7 cellular contexts compared by ENCODE assay signal in genomic region chr4:54228563-54229501, GRCh38. TPM values are rescaled to one million over a fixed set of nuclear protein-coding genes. Genes with fewer than 3 reads are reported as not detected.
DNase-seq lines count a peak whose midpoint lies in the region; ATAC-seq, FAIRE-seq and TF ChIP-seq lines count a peak whose summit lies in the region.

PDGFRA (plus strand) TSS chr4:54229293; CDS start chr4:54258769, 29,476 bp downstream.

- DNase-seq in GM12878 (ENCODE audit: low read depth, low spot score): no peak
- DNase-seq in islet precursor cell: peak; percentile 43
- DNase-seq in stimulated activated naive CD8-positive, alpha-beta T cell treated with anti-CD3 and anti-CD28 coated beads, Interleukin-15, amount 100 ng/mL, for 72 hours: no peak
- DNase-seq in HTR-8/SVneo (ENCODE audit: insufficient read length, low spot score): no peak
- no peak for DNase-seq in NCI-H2029 (lab: John Stamatoyannopoulos, UW)
- DNase-seq in stimulated activated naive CD4-positive, alpha-beta T cell treated with Interleukin-2 at 50 U/mL for 16 hours (lab: John Stamatoyannopoulos, UW): no peak

- no peaks in the 10 kb centered on the region for H3K9me3 Mint-ChIP-seq in stimulated activated naive CD8-positive, alpha-beta T cell treated with anti-CD3 and anti-CD28 coated beads, Interleukin-15, amount 100 ng/mL, for 72 hours

- SMC1A ChIA-PET in GM12878 (lab: Charles Lee; ENCODE audit: uncharacterized antibody, unreplicated experiment): interaction anchor here (0.9 to 1.0 kb wide), 2 partner anchors 13 to 869 kb away, joined by 3 to 4 read pairs; no protein-coding TSS in a partner anchor

- H3K4me3 Mint-ChIP-seq in stimulated activated naive CD8-positive, alpha-beta T cell treated with anti-CD3 and anti-CD28 coated beads, Interleukin-15, amount 100 ng/mL, for 72 hours: peak within 1 kb of the TSS; percentile 81 to 87

- H3K9me3 ChIP-seq in HUES64 (ENCODE audit: insufficient read depth, low read depth, low read length) (no peaks in the 10 kb centered on the region), GM12878 (replicated peaks; ENCODE audit: control insufficient read depth, insufficient read depth, low read length) (no peaks in the 10 kb centered on the region; the same call in 2 of the 3 replicates)

- H3K4me1 ChIP-seq in HUES64 (ENCODE audit: insufficient read depth, low read length): peaks cover 28% of the 10 kb centered on the region
- peaks cover 7% of the 10 kb centered on the region; the same call in 1 of the 2 replicates for H3K4me1 ChIP-seq in GM12878 (ENCODE audit: control insufficient read depth, insufficient read depth, low read length)

- no peak for ATAC-seq in GM12878
- ATAC-seq in stimulated activated naive CD8-positive, alpha-beta T cell treated with anti-CD3 and anti-CD28 coated beads, Interleukin-15, amount 100 ng/mL, for 72 hours: no peak

- CTCF ChIA-PET in GM12878 (lab: Yijun Ruan, JAX): interaction anchor here (0.6 to 1.4 kb wide), 4 partner anchors 10 to 517 kb away, joined by 4 to 7 read pairs (median 5); no protein-coding TSS in a partner anchor

- no peak within 1 kb of the TSS for H2AFZ ChIP-seq in GM12878 (ENCODE audit: control insufficient read depth, low read depth, low read length)

- H3K27ac ChIP-seq in HUES64 (ENCODE audit: low read depth, low read length): no peak within 1 kb of the TSS
- no peak within 1 kb of the TSS for H3K27ac ChIP-seq in GM12878 (ENCODE audit: control insufficient read depth, insufficient read depth)

- FAIRE-seq in GM12878 (lab: Jason Lieb, UNC) (no peak), HTR-8/SVneo (lab: Jason Lieb, UNC) (no peak)

- no TSS peak for BruUV-seq in GM12878 (replicated peaks; lab: Mats Ljungman, UMichigan)

- whole genome bisulfite sequencing in HUES64: under 1% methylated on average over 18 of the region's 22 CpGs
- 18% methylated on average over 20 of the region's 22 CpGs for WGBS in GM12878 (ENCODE audit: insufficient coverage, insufficient replicate concordance, low lambda C conversion rate, missing lambda C conversion rate)

- peak within 1 kb of the TSS; percentile 77 for H3K4me2 ChIP-seq in GM12878 (ENCODE audit: control insufficient read depth, insufficient read depth)

- H3K4me3 ChIP-seq in HUES64 (ENCODE audit: low read length): peak within 1 kb of the TSS; percentile 78
- H3K4me3 ChIP-seq in GM12878: peak within 1 kb of the TSS; percentile 54; the same call in 1 of the 2 replicates

- H3K79me2 ChIP-seq in GM12878 (ENCODE audit: control insufficient read depth, insufficient read depth, low read length): no peaks in the 10 kb centered on the region

- intact Hi-C loops in GM12878 (cut with micrococcal nuclease; ENCODE audit: unreplicated experiment): loop anchor here (2.0 to 5.0 kb wide), 2 partner anchors 522 to 1032 kb away; no protein-coding TSS in a partner anchor

- no peak for TF ChIP-seq EP300 in GM12878 (IDR thresholded peaks at IDR 0.05; ENCODE audit: borderline replicate concordance in 1 of 2, control insufficient read depth in 1 of 2, low read depth in 2 of 2, low read length in 2 of 2)

- no peak for TF ChIP-seq POLR2A in GM12878 (IDR thresholded peaks at IDR 0.05; ENCODE audit: low read depth, low read length)

- POLR2A ChIA-PET in GM12878 (lab: Charles Lee): interaction anchor here (0.8 kb wide), 1 partner anchor 574 kb away, joined by 4 read pairs; no protein-coding TSS in a partner anchor

- H3K36me3 ChIP-seq in HUES64 (ENCODE audit: insufficient read depth, low read length) (no peaks in the 10 kb centered on the region), GM12878 (ENCODE audit: control insufficient read depth in 2 of 2, insufficient read depth in 2 of 2, low read length in 1 of 2) (no peaks in the 10 kb centered on the region)

- H3K27ac Mint-ChIP-seq in stimulated activated naive CD8-positive, alpha-beta T cell treated with anti-CD3 and anti-CD28 coated beads, Interleukin-15, amount 100 ng/mL, for 72 hours: peak within 1 kb of the TSS in 1 of 2 donors; percentile 38

- H3K4me1 Mint-ChIP-seq in stimulated activated naive CD8-positive, alpha-beta T cell treated with anti-CD3 and anti-CD28 coated beads, Interleukin-15, amount 100 ng/mL, for 72 hours: peaks cover 80% of the 10 kb centered on the region

- no peak for TF ChIP-seq RAD21 in GM12878 (IDR thresholded peaks at IDR 0.05; ENCODE audit: insufficient read depth, low read depth, low read length)

- H3K27me3 Mint-ChIP-seq in stimulated activated naive CD8-positive, alpha-beta T cell treated with anti-CD3 and anti-CD28 coated beads, Interleukin-15, amount 100 ng/mL, for 72 hours: peaks cover 100% of the 10 kb centered on the region

- no peak within 1 kb of the TSS for H3K9ac ChIP-seq in HUES64 (ENCODE audit: low read depth, low read length)
- no peak within 1 kb of the TSS for H3K9ac ChIP-seq in GM12878 (ENCODE audit: control insufficient read depth, insufficient read depth, low read length)

- in situ Hi-C loops in GM12878 (cut with MboI): loop anchor here (5.0 to 10.0 kb wide), 5 partner anchors 302 to 1852 kb away; no protein-coding TSS in a partner anchor

- H4K20me1 ChIP-seq in GM12878 (ENCODE audit: control insufficient read depth, insufficient read depth): no peaks in the 10 kb centered on the region

- no peak for TF ChIP-seq CTCF in GM12878 (IDR thresholded peaks at IDR 0.05 in 2 of 3, conservative IDR thresholded peaks at IDR 0.05 in 1 of 3; ENCODE audit: control insufficient read depth in 2 of 3, extremely low read depth in 1 of 3, insufficient read depth in 1 of 3, low read depth in 3 of 3, low read length in 3 of 3)

- RAD21 ChIA-PET in GM12878 (lab: Charles Lee; ENCODE audit: unreplicated experiment): interaction anchor here (1.0 kb wide), 1 partner anchor 522 kb away, joined by 4 read pairs; no protein-coding TSS in a partner anchor

- peaks cover 97% of the 10 kb centered on the region for H3K27me3 ChIP-seq in HUES64 (ENCODE audit: insufficient read depth, low read length)
- H3K27me3 ChIP-seq in GM12878 (replicated peaks in 1 of 2; ENCODE audit: control insufficient read depth in 2 of 2, insufficient read depth in 2 of 2, low read length in 1 of 2): peaks cover 31 to 32% of the 10 kb centered on the region in 2 experiments

TF ChIP-seq in GM12878, 131 proteins besides CTCF, POLR2A, EP300 and RAD21:
- no peak for TF ChIP-seq NR2C1 (IDR thresholded peaks at IDR 0.05)
- no peak for TF ChIP-seq SMC3 (IDR thresholded peaks at IDR 0.05; ENCODE audit: borderline replicate concordance, low read length)
- TF ChIP-seq BMI1 (IDR thresholded peaks at IDR 0.05; ENCODE audit: borderline replicate concordance): no peak
- TF ChIP-seq PAX8 (IDR thresholded peaks at IDR 0.05): no peak
- TF ChIP-seq, protein P1, sequence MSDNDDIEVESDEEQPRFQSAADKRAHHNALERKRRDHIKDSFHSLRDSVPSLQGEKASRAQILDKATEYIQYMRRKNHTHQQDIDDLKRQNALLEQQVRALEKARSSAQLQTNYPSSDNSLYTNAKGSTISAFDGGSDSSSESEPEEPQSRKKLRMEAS (IDR thresholded peaks at IDR 0.05; ENCODE audit: low read depth, low read length): no peak
- TF ChIP-seq TARDBP (IDR thresholded peaks at IDR 0.05; ENCODE audit: borderline replicate concordance): no peak
- TF ChIP-seq SP1 (IDR thresholded peaks at IDR 0.05; ENCODE audit: low read depth, low read length): no peak
- TF ChIP-seq SMAD1 (IDR thresholded peaks at IDR 0.05; ENCODE audit: low read depth, partially characterized antibody): no peak
- TF ChIP-seq ESRRA (IDR thresholded peaks at IDR 0.05; ENCODE audit: low read length): no peak
- TF ChIP-seq ZSCAN29 (IDR thresholded peaks at IDR 0.05): no peak
- TF ChIP-seq IRF3 (IDR thresholded peaks at IDR 0.05): no peak
- no peak for TF ChIP-seq TAF1 (IDR thresholded peaks at IDR 0.05; ENCODE audit: borderline replicate concordance, low read depth, low read length)
- no peak for TF ChIP-seq NRF1 (conservative IDR thresholded peaks at IDR 0.05; ENCODE audit: low read depth, low read length)
- TF ChIP-seq STAT3 (IDR thresholded peaks at IDR 0.05; ENCODE audit: low read depth, low read length): no peak

RNA-seq across cellular contexts. Expression of gene PDGFRA, which starts in this region (rescaled TPM):
- 5.2 TPM for polyA plus RNA-seq in HUES64 (2013, experiment 1 of 2)
- 3.4 TPM for polyA plus RNA-seq in HUES64 (2013, experiment 2 of 2)
- 0.21 TPM in 1 of 2 replicates, not detected in the other for total RNA-seq in GM12878 (2013; cell fraction: nucleolus; rRNA removed)
- total RNA-seq in GM12878 (2014; rRNA removed): not detected in 2 replicates
- not detected in 2 replicates for total RNA-seq in GM12878 (2014; rRNA removed; fragmentation: Illumina TruSeq; extraction: Trizol)
- 0.28 and 0.40 TPM in 2 replicates for total RNA-seq in GM12878 (2021)
- polyA plus RNA-seq in GM12878 (2011; ENCODE audit: low read depth): 0.10 TPM
- polyA plus RNA-seq in GM12878 (2011; rRNA removed): 0.01 TPM in 1 of 2 replicates, not detected in the other
- polyA plus RNA-seq in GM12878 (2011; cell fraction: cytosol; rRNA removed): 0.07 TPM in 1 of 2 replicates, not detected in the other
- polyA plus RNA-seq in GM12878 (2011; cell fraction: nucleus; rRNA removed): not detected in 2 replicates
- polyA plus RNA-seq in GM12878 (2012): 0.16 and 0.21 TPM in 2 replicates
- polyA plus RNA-seq in GM12878 (2014; fragmentation: Illumina TruSeq; extraction: Trizol): 0.03 TPM in 1 of 2 replicates, not detected in the other
- not detected for polyA plus RNA-seq in GM12878 (2014; fragmentation: Nextera tagmentation; extraction: Ambion mirVana)
- polyA plus RNA-seq in GM12878 (2014; rRNA removed): not detected in 2 replicates
- under 1 TPM; 0.06 to 0.24 TPM for polyA plus RNA-seq in GM12878 (2016; fragmentation: Nextera tagmentation; extraction: Ambion mirVana)
- polyA minus RNA-seq in GM12878 (2011; rRNA and poly(A)+ RNA removed): not detected in 2 replicates
- not detected in 2 replicates for polyA minus RNA-seq in GM12878 (2011; cell fraction: cytosol; rRNA and poly(A)+ RNA removed)
- polyA minus RNA-seq in GM12878 (2011; cell fraction: nucleus; rRNA and poly(A)+ RNA removed): not detected in 2 replicates
